Comparison of ENCODE assay signal across 8 cellular contexts in genomic region chr19:48362716-48363499, GRCh38. TPM values are rescaled to one million over a fixed set of nuclear protein-coding genes. Genes with fewer than 3 reads are reported as not detected.
DNase-seq lines count a peak whose midpoint lies in the region; ATAC-seq and TF ChIP-seq lines count a peak whose summit lies in the region.

No MANE protein-coding gene starts in this region.

- H3K14ac ChIP-seq in IMR-90 (replicated peaks; ENCODE audit: low read depth, low read length): peak overlapping the region; percentile 95; the same call in 1 of the 2 replicates

- peak overlapping the region; percentile 97 for H2AFZ ChIP-seq in IMR-90 (replicated peaks; ENCODE audit: low read length, poor library complexity)

- no peaks in the 10 kb centered on the region for H3K9me3 ChIP-seq in IMR-90 (ENCODE audit: control insufficient read depth, insufficient read depth, low read length)

- H4K5ac ChIP-seq in IMR-90 (ENCODE audit: low read depth, low read length): peak overlapping the region; percentile 76

- no peak for TF ChIP-seq POLR2A in IMR-90 (IDR thresholded peaks at IDR 0.05; ENCODE audit: low read depth, low read length)

- POLR2A ChIA-PET in IMR-90 (lab: Charles Lee; ENCODE audit: unreplicated experiment): no interaction called here

- H3K27ac Mint-ChIP-seq in Calu3 (ENCODE audit: unreplicated experiment): peak overlapping the region; percentile 97

- no peaks in the 10 kb centered on the region for H3K4me1 Mint-ChIP-seq in Calu3 (ENCODE audit: low read depth, unreplicated experiment)

- ATAC-seq in GM21526 (IDR thresholded peaks at IDR 0.05; ENCODE audit: low FRiP score, unreplicated experiment) (peak; percentile 52), IMR-90 (ENCODE audit: low read depth) (peak; percentile 85)

- in situ Hi-C loops in IMR-90 (cut with MboI; ENCODE audit: low sequenced_read_pairs): no loop called here

- peak overlapping the region; percentile 95 to 99 for H4K8ac ChIP-seq in IMR-90 (ENCODE audit: low read depth in 2 of 2, low read length in 2 of 2)

- dilution Hi-C loops in IMR-90 (cut with HindIII; ENCODE audit: low sequenced_read_pairs, unreplicated experiment): no loop called here

- H3K4ac ChIP-seq in IMR-90 (ENCODE audit: low read depth, low read length): peak overlapping the region; percentile 89

- intact Hi-C loops in Calu3 (cut with micrococcal nuclease; ENCODE audit: unreplicated experiment) (no loop called here), IMR-90 (cut with micrococcal nuclease) (no loop called here)

- H3K4me3 ChIP-seq in IMR-90 (ENCODE audit: insufficient read depth, low read depth, low read length) (peak overlapping the region; percentile 42), epithelial cell of esophagus (ENCODE audit: low read length) (peak overlapping the region; percentile 55)

- H3K9ac ChIP-seq in IMR-90 (ENCODE audit: low read depth, low read length): peak overlapping the region; percentile 67

- no peak overlapping the region for H2BK15ac ChIP-seq in IMR-90 (ENCODE audit: low read depth, low read length)

- peak overlapping the region; percentile 19; the same call in 1 of the 2 replicates for H2AK5ac ChIP-seq in IMR-90 (ENCODE audit: low read depth, low read length)

- no peaks in the 10 kb centered on the region for H3K4me1 ChIP-seq in IMR-90 (ENCODE audit: control insufficient read depth, insufficient read depth, low read length)

- H2BK20ac ChIP-seq in IMR-90 (ENCODE audit: low read depth, low read length): no peak overlapping the region

- H3K4me2 ChIP-seq in IMR-90 (ENCODE audit: low read depth, low read length): peak overlapping the region; percentile 79

- no peak overlapping the region for H2BK120ac ChIP-seq in IMR-90 (ENCODE audit: low read depth, low read length)

- no TSS peak for BruUV-seq in Calu3 (replicated peaks; lab: Mats Ljungman, UMichigan)
- no TSS peak for BruUV-seq in IMR-90 (replicated peaks; lab: Mats Ljungman, UMichigan)

- H3K27me3 ChIP-seq in IMR-90 (ENCODE audit: control insufficient read depth, insufficient read depth, low read length): no peaks in the 10 kb centered on the region

- CTCF ChIA-PET in Calu3 (lab: Charles Lee): interaction anchor here (0.9 to 2.5 kb wide), 6 partner anchors 8 to 221 kb away, joined by 5 to 28 read pairs (median 12); partner anchors contain the start of gene KDELR1
- CTCF ChIA-PET in IMR-90 (lab: Yijun Ruan, JAX): interaction anchor here (0.6 to 1.1 kb wide), 2 partner anchors 29 to 169 kb away, joined by 3 read pairs; no protein-coding TSS in a partner anchor

- H3K4me3 Mint-ChIP-seq in Calu3 (ENCODE audit: low read depth, unreplicated experiment): peak overlapping the region; percentile 84

- H2BK5ac ChIP-seq in IMR-90 (ENCODE audit: low read depth, low read length, poor library complexity, severe bottlenecking): peak overlapping the region; percentile 69

- DNase-seq in Calu3: peak; percentile 98
- DNase-seq in IMR-90: peak; percentile 91
- peak; percentile 97 for DNase-seq in OCI-M1 (lab: John Stamatoyannopoulos, UW)
- DNase-seq in activated T-cell treated with anti-CD3 and anti-CD28 coated beads for 48 hours (ENCODE audit: low read depth): peak; percentile 87
- DNase-seq in epithelial cell of esophagus (ENCODE audit: low read depth): peak; percentile 98
- DNase-seq in middle frontal gyrus (ENCODE audit: extremely low spot score, low spot score): peak; percentile 86
- peak; percentile 68 to 77 for DNase-seq in stimulated activated CD8-positive, alpha-beta memory T cell treated with anti-CD3 and anti-CD28 coated beads, Interleukin-2, amount 100 ng/mL, for 1 hour (ENCODE audit: low read depth in 2 of 2)

- no peaks in the 10 kb centered on the region; the same call in 1 of the 2 replicates for H3K9me1 ChIP-seq in IMR-90 (ENCODE audit: insufficient read depth, low read length)

- H3K56ac ChIP-seq in IMR-90 (ENCODE audit: extremely low read depth, insufficient read depth, low read length): peak overlapping the region; percentile 77; the same call in 1 of the 2 replicates

- peak overlapping the region; percentile 64 for H3K27ac ChIP-seq in IMR-90 (ENCODE audit: insufficient read depth, low read length)

- H3K9me3 Mint-ChIP-seq in Calu3 (ENCODE audit: low read depth, unreplicated experiment): no peaks in the 10 kb centered on the region

- no peaks in the 10 kb centered on the region for H3K27me3 Mint-ChIP-seq in Calu3 (ENCODE audit: unreplicated experiment)

- H2AK9ac ChIP-seq in IMR-90 (replicated peaks; ENCODE audit: low read depth, low read length, poor library complexity): peak overlapping the region; percentile 96

- no peak for TF ChIP-seq CTCF in Calu3 (IDR thresholded peaks at IDR 0.05; ENCODE audit: unreplicated experiment)
- TF ChIP-seq CTCF in IMR-90 (conservative IDR thresholded peaks at IDR 0.05; ENCODE audit: low read depth, low read length): no peak
- peak; percentile 19 for TF ChIP-seq CTCF in epithelial cell of esophagus (IDR thresholded peaks at IDR 0.05; ENCODE audit: insufficient read depth, low read depth, low read length, missing control alignments)

- H4K91ac ChIP-seq in IMR-90 (ENCODE audit: insufficient read depth, low read depth, low read length): peak overlapping the region; percentile 88; the same call in 1 of the 2 replicates

- no peak overlapping the region for H3K18ac ChIP-seq in IMR-90 (ENCODE audit: low read depth, low read length)

- no peaks in the 10 kb centered on the region for H3K36me3 ChIP-seq in IMR-90 (ENCODE audit: control insufficient read depth, insufficient read depth, low read length)

- no peaks in the 10 kb centered on the region for H4K20me1 ChIP-seq in IMR-90 (ENCODE audit: insufficient read depth, low read length)

- WGBS in IMR-90 (ENCODE audit: extremely low coverage in 2 of 2, insufficient read length in 1 of 2), 2 experiments: 2% methylated on average over 10 of the region's 26 CpGs; no CpG with 5 or more reads in 1 of the 2 experiments

- H3K23ac ChIP-seq in IMR-90 (ENCODE audit: low read depth, low read length): peak overlapping the region; percentile 45

- peaks cover 33% of the 10 kb centered on the region for H3K36me3 Mint-ChIP-seq in Calu3 (ENCODE audit: insufficient read depth, unreplicated experiment)

- H3K79me1 ChIP-seq in IMR-90 (ENCODE audit: low read depth in 1 of 2, low read length in 2 of 2): peaks cover 0 to 7% of the 10 kb centered on the region in 2 experiments; a peak in 1 of 4 replicates

- TF ChIP-seq RAD21 in IMR-90 (IDR thresholded peaks at IDR 0.05; ENCODE audit: low read length): no peak

TF ChIP-seq in IMR-90, 13 proteins besides CTCF, POLR2A, EP300 and RAD21 (continues in another document):
- TF ChIP-seq MAFK (IDR thresholded peaks at IDR 0.05; ENCODE audit: low read depth, low read length) (no peak), ELK1 (IDR thresholded peaks at IDR 0.05; ENCODE audit: borderline replicate concordance, low read depth, low read length) (no peak), RFX5 (IDR thresholded peaks at IDR 0.05; ENCODE audit: low read depth, low read length) (no peak), MXI1 (IDR thresholded peaks at IDR 0.05; ENCODE audit: borderline replicate concordance, low read depth, low read length) (no peak), FOS (IDR thresholded peaks at IDR 0.05; ENCODE audit: low read depth, low read length) (no peak), SMC3 (IDR thresholded peaks at IDR 0.05; ENCODE audit: low read depth, low read length) (no peak), CHD1 (IDR thresholded peaks at IDR 0.05; ENCODE audit: low read depth, low read length) (no peak), NFE2L2 (IDR thresholded peaks at IDR 0.05; ENCODE audit: low read depth, low read length) (no peak), BHLHE40 (IDR thresholded peaks at IDR 0.05; ENCODE audit: low read depth, low read length) (no peak)

RNA-seq across cellular contexts. Expression of gene TMEM143, which starts 0.8 kb away (rescaled TPM):
- 10.4 and 14.8 TPM in 2 replicates for total RNA-seq in Calu3 (2022)
- total RNA-seq in IMR-90 (2012; rRNA removed): 1.1 and 1.3 TPM in 2 replicates
- polyA plus RNA-seq in IMR-90 (2012; rRNA removed): 7.6 and 8.6 TPM in 2 replicates
- polyA plus RNA-seq in IMR-90 (2012; cell fraction: cytosol; rRNA removed): 4.5 and 6.5 TPM in 2 replicates
- 39.2 and 52.3 TPM in 2 replicates for polyA plus RNA-seq in IMR-90 (2012; cell fraction: nucleus; rRNA removed; ENCODE audit: low replicate concordance)

RNA-seq across cellular contexts. Expression of gene SYNGR4, which starts 1.3 kb away (rescaled TPM):
- total RNA-seq in Calu3 (2022) (not detected in 2 replicates), IMR-90 (2012; rRNA removed) (not detected in 2 replicates)
- not detected in 2 replicates for polyA plus RNA-seq in IMR-90 (2012; rRNA removed)
- polyA plus RNA-seq in IMR-90 (2012; cell fraction: cytosol; rRNA removed): 0.08 TPM in 1 of 2 replicates, not detected in the other
- not detected in 2 replicates for polyA plus RNA-seq in IMR-90 (2012; cell fraction: nucleus; rRNA removed; ENCODE audit: low replicate concordance)

RNA-seq across cellular contexts. Expression of gene KDELR1, which starts 28.4 kb away (rescaled TPM):
- total RNA-seq in Calu3 (2022) (185 and 194 TPM in 2 replicates), IMR-90 (2012; rRNA removed) (57.8 and 58.8 TPM in 2 replicates)
- polyA plus RNA-seq in IMR-90 (2012; rRNA removed): 171 and 180 TPM in 2 replicates
- 156 and 249 TPM in 2 replicates for polyA plus RNA-seq in IMR-90 (2012; cell fraction: cytosol; rRNA removed)
- polyA plus RNA-seq in IMR-90 (2012; cell fraction: nucleus; rRNA removed; ENCODE audit: low replicate concordance): 112 and 118 TPM in 2 replicates

RNA-seq across cellular contexts. Expression of gene GRIN2D, which starts 30.6 kb away (rescaled TPM):
- total RNA-seq in Calu3 (2022) (0.15 TPM in 1 of 2 replicates, not detected in the other), IMR-90 (2012; rRNA removed) (under 0.01 TPM in 2 replicates)
- polyA plus RNA-seq in IMR-90 (2012; rRNA removed): 0.23 and 0.24 TPM in 2 replicates
- polyA plus RNA-seq in IMR-90 (2012; cell fraction: cytosol; rRNA removed): 0.16 and 0.30 TPM in 2 replicates
- polyA plus RNA-seq in IMR-90 (2012; cell fraction: nucleus; rRNA removed; ENCODE audit: low replicate concordance): 0.30 and 0.69 TPM in 2 replicates

RNA-seq across cellular contexts. Expression of gene EMP3, which starts 37.6 kb away (rescaled TPM):
- total RNA-seq in Calu3 (2022): 27.5 and 29.5 TPM in 2 replicates
- 128 and 147 TPM in 2 replicates for total RNA-seq in IMR-90 (2012; rRNA removed)
- 632 and 675 TPM in 2 replicates for polyA plus RNA-seq in IMR-90 (2012; rRNA removed)
- 223 and 627 TPM in 2 replicates for polyA plus RNA-seq in IMR-90 (2012; cell fraction: cytosol; rRNA removed)
- polyA plus RNA-seq in IMR-90 (2012; cell fraction: nucleus; rRNA removed; ENCODE audit: low replicate concordance): 136 and 285 TPM in 2 replicates

Comparison
In these comparisons a context has a peak if more than half of its experiments do, and no peak if none do; other contexts are left out.
1. Peak in every context shown above with its lines: DNase-seq, ATAC-seq, H3K4me3 ChIP-seq and H3K27ac ChIP-seq.